In genomic region chrX:55160685-55161552, GRCh38 we compare ENCODE assay signal across 1 cellular context.
TF ChIP-seq lines count a peak whose summit lies in the region.

No MANE protein-coding gene starts in this region.

TF ChIP-seq in HEK293, 187 proteins besides CTCF, POLR2A, EP300 and RAD21 (continued from another document):
- TF ChIP-seq INSM2 (tag by site-specific recombination; IDR thresholded peaks at IDR 0.05) = no peak
- TF ChIP-seq ZNF174 (tag by site-specific recombination; IDR thresholded peaks at IDR 0.05) = no peak
- no peak for TF ChIP-seq ZNF544 (tag by site-specific recombination; IDR thresholded peaks at IDR 0.05)
- no peak for TF ChIP-seq GFI1B (tag by site-specific recombination; IDR thresholded peaks at IDR 0.05)
- no peak for TF ChIP-seq KLF16 (tag by site-specific recombination; IDR thresholded peaks at IDR 0.05)
- no peak for TF ChIP-seq ZNF670 (tag by site-specific recombination; IDR thresholded peaks at IDR 0.05; ENCODE audit: low read depth)
- TF ChIP-seq ZNF169 (tag by site-specific recombination; IDR thresholded peaks at IDR 0.05) = no peak
- no peak for TF ChIP-seq ZNF280C (tag by site-specific recombination; IDR thresholded peaks at IDR 0.05)
- TF ChIP-seq ZNF513 (tag by site-specific recombination; IDR thresholded peaks at IDR 0.05) = no peak
- no peak for TF ChIP-seq ZNF580 (tag by site-specific recombination; IDR thresholded peaks at IDR 0.05)
- TF ChIP-seq ZNF521 (tag by site-specific recombination; IDR thresholded peaks at IDR 0.05) = no peak
- TF ChIP-seq ZNF10 (tag by site-specific recombination; IDR thresholded peaks at IDR 0.05) = no peak
- TF ChIP-seq TRIM28 (IDR thresholded peaks at IDR 0.05; ENCODE audit: borderline replicate concordance, low read length) = no peak
- TF ChIP-seq TSHZ1 (tag by site-specific recombination; IDR thresholded peaks at IDR 0.05; ENCODE audit: borderline replicate concordance) = no peak
- TF ChIP-seq ZSCAN5A (tag by site-specific recombination; IDR thresholded peaks at IDR 0.05) = no peak
- no peak for TF ChIP-seq ZNF223 (tag by site-specific recombination; IDR thresholded peaks at IDR 0.05)
- TF ChIP-seq ZNF623 (tag by site-specific recombination; IDR thresholded peaks at IDR 0.05) = no peak
- no peak for TF ChIP-seq ZNF707 (tag by site-specific recombination; IDR thresholded peaks at IDR 0.05)
- TF ChIP-seq GLI2 (tag by site-specific recombination; IDR thresholded peaks at IDR 0.05; ENCODE audit: borderline replicate concordance, low read depth) = no peak
- TF ChIP-seq SETDB1 (IDR thresholded peaks at IDR 0.05; ENCODE audit: insufficient read length, low read length) = no peak
- TF ChIP-seq KLF10 (tag by site-specific recombination; IDR thresholded peaks at IDR 0.05) = peak; percentile 49
- no peak for TF ChIP-seq ZNF645 (tag by site-specific recombination; IDR thresholded peaks at IDR 0.05)
- no peak for TF ChIP-seq ZNF768 (tag by site-specific recombination; IDR thresholded peaks at IDR 0.05)
- no peak for TF ChIP-seq ZNF37A (tag by site-specific recombination; IDR thresholded peaks at IDR 0.05)
- no peak for TF ChIP-seq ZBTB1 (tag by site-specific recombination; IDR thresholded peaks at IDR 0.05)
- no peak for TF ChIP-seq ZNF211 (tag by site-specific recombination; IDR thresholded peaks at IDR 0.05; ENCODE audit: low read depth)
- TF ChIP-seq HOXA7 (CRISPR knock-in tag; IDR thresholded peaks at IDR 0.05; ENCODE audit: borderline replicate concordance) = no peak
- TF ChIP-seq ZNF391 (tag by site-specific recombination; IDR thresholded peaks at IDR 0.05; ENCODE audit: borderline replicate concordance, low read depth) = no peak
- TF ChIP-seq ZNF792 (tag by site-specific recombination; IDR thresholded peaks at IDR 0.05) = no peak
- TF ChIP-seq ZSCAN23 (tag by site-specific recombination; IDR thresholded peaks at IDR 0.05) = no peak
- TF ChIP-seq ZNF629 (tag by site-specific recombination; IDR thresholded peaks at IDR 0.05) = peak; percentile 61; the same call in 1 of the 2 replicates
- no peak for TF ChIP-seq ZNF704 (tag by site-specific recombination; IDR thresholded peaks at IDR 0.05)
